In the genomic region with DNA sequence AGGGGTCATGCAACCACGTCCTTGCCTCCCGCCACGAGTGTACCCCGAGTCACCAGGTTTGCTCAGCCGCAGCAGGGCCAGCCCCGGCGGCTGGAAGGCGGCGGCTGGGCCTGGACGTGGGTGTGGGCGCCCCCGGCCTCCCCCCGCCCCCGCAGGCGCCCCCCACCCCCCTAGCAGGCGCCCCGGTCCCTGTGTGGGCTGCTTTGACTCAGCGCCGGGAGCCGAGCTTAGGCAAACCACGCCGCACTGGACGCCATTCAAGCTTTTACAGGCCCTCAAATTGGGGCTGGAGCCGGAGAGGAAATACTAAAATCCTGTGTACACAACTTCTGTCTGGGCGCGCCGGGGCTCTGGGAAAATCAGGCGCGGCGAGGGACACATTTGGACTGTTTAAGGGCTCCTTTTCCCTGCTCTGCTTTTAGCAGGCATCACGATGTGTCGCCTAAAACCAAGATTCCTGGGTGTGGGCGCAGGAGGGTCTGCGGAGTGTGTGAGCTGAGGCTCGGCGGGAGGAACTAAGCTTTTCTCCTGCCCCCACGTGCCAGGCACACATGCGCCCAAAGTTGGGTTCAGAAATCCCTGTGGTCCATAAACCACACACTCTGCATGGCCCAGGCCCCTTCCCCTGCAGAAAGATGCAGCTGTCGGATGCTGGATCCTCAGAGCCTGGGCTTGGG, we compare ENCODE assay signal across 14 cellular contexts. TPM values are rescaled to one million over a fixed set of nuclear protein-coding genes. Genes with fewer than 3 reads are reported as not detected.
DNase-seq lines count a peak whose midpoint lies in the region; TF ChIP-seq lines count a peak whose summit lies in the region.
"Had no signal": no experiment of that assay in that cellular context is flagged by ENCODE, and none has a peak within 500 bp of the region (broad histone marks: within the 10 kb centered on the region; RNA-seq: fewer than 3 reads in every experiment).

No MANE protein-coding gene starts in this region.

- no peak overlapping the region for H3K14ac ChIP-seq in mesenchymal stem cell (ENCODE audit: low read length in 2 of 2)

- H3K27me3 ChIP-seq in mammary epithelial cell (ENCODE audit: insufficient read depth, low read length) (no peaks in the 10 kb centered on the region), mesenchymal stem cell (ENCODE audit: control insufficient read depth in 1 of 2, insufficient read depth in 1 of 2, low read length in 2 of 2) (peaks cover 0 to 14% of the 10 kb centered on the region in 2 experiments), uterus (no peaks in the 10 kb centered on the region)

- no peaks in the 10 kb centered on the region for H3K79me2 ChIP-seq in mammary epithelial cell (ENCODE audit: insufficient read depth, low read length)

- H3K4me1 ChIP-seq in mammary epithelial cell (ENCODE audit: insufficient read depth, low read length) (no peaks in the 10 kb centered on the region), mesenchymal stem cell (ENCODE audit: control insufficient read depth, insufficient read depth, low read depth, low read length) (peaks cover 2% of the 10 kb centered on the region), uterus (no peaks in the 10 kb centered on the region)

- no peaks in the 10 kb centered on the region for H3K36me3 ChIP-seq in mammary epithelial cell (ENCODE audit: insufficient read depth, low read length)
- H3K36me3 ChIP-seq in mesenchymal stem cell (ENCODE audit: control insufficient read depth in 1 of 2, insufficient read depth in 2 of 2, low read depth in 1 of 2, low read length in 2 of 2), result no peaks in the 10 kb centered on the region
- H3K36me3 ChIP-seq in uterus, result no peaks in the 10 kb centered on the region
- H3K36me3 ChIP-seq: BLaER1 treated with 17β-estradiol and CSF1 and Interleukin-3, amounts not matched to agents 10 nM and 100 nM; spleen had no signal

- H3K4me2 ChIP-seq in mammary epithelial cell (ENCODE audit: insufficient read depth, low read depth, low read length), result no peak overlapping the region
- no peak overlapping the region for H3K4me2 ChIP-seq in mesenchymal stem cell (ENCODE audit: low read length, poor library complexity, severe bottlenecking)

- no peaks in the 10 kb centered on the region for H3K79me1 ChIP-seq in mesenchymal stem cell (replicated peaks; ENCODE audit: low read length, poor library complexity, severe bottlenecking)

- CTCF ChIA-PET in MCF 10A (lab: Yijun Ruan, JAX), result interaction anchor here (0.6 to 6.9 kb wide), 9 partner anchors 9 to 176 kb away, joined by 3 to 153 read pairs (median 7); partner anchors contain the start of gene ATOH8
- CTCF ChIA-PET in mammary epithelial cell (lab: Charles Lee; ENCODE audit: low non-redundant PET), result no interaction called here

- no peak for TF ChIP-seq POLR2A in uterus (IDR thresholded peaks at IDR 0.05)

- H3K4me3 Mint-ChIP-seq in MCF 10A (ENCODE audit: unreplicated experiment), result no peak overlapping the region
- no peak overlapping the region for H3K4me3 Mint-ChIP-seq in activated CD4-positive, alpha-beta T cell treated with anti-CD3 and anti-CD28 coated beads, Interleukin-2, amount 10 ng/mL, durations not matched to agents 24 days and 14 days
- H3K4me3 Mint-ChIP-seq: stimulated activated memory B cell treated with anti-CD40 and anti-IgM and Interleukin-4, amounts not matched to agents 10 μg/mL and 1 μg/mL and 100 μg/mL, for 72 hours had no signal

- POLR2A ChIA-PET in MCF 10A (lab: Yijun Ruan, JAX), result interaction anchor here (1.3 kb wide), 1 partner anchor 69 kb away, joined by 4 read pairs; no protein-coding TSS in a partner anchor

- intact Hi-C loops in MCF 10A (cut with micrococcal nuclease), result no loop called here
- intact Hi-C loops in mammary epithelial cell (cut with micrococcal nuclease), result loop anchor here (5.0 kb wide), 1 partner anchor 39 kb away; no protein-coding TSS in a partner anchor
- intact Hi-C loops in uterus (cut with DNase I; ENCODE audit: low total_unique reads), result loop anchor here (10.0 kb wide), 1 partner anchor 177 kb away; no protein-coding TSS in a partner anchor
- intact Hi-C loops in activated CD4-positive, alpha-beta T cell treated with anti-CD3 and anti-CD28 coated beads, Interleukin-2, amount 10 ng/mL, durations not matched to agents 24 days and 14 days (cut with micrococcal nuclease), result loop anchor here (5.0 kb wide), 1 partner anchor 134 kb away; no protein-coding TSS in a partner anchor

- H3K4me3 ChIP-seq in mammary epithelial cell (replicated peaks in 1 of 3; ENCODE audit: insufficient read depth in 1 of 3, low read depth in 2 of 3, low read length in 3 of 3) (no peak overlapping the region), mesenchymal stem cell (ENCODE audit: insufficient read depth in 1 of 2, low read depth in 1 of 2, low read length in 2 of 2) (no peak overlapping the region), uterus (no peak overlapping the region)
- H3K4me3 ChIP-seq: BLaER1 treated with 17β-estradiol and CSF1 and Interleukin-3, amounts not matched to agents 10 nM and 100 nM; GM12878; spleen had no signal

- no peaks in the 10 kb centered on the region for H3K9me3 Mint-ChIP-seq in MCF 10A (ENCODE audit: unreplicated experiment)
- H3K9me3 Mint-ChIP-seq in activated CD4-positive, alpha-beta T cell treated with anti-CD3 and anti-CD28 coated beads, Interleukin-2, amount 10 ng/mL, durations not matched to agents 24 days and 14 days, result no peaks in the 10 kb centered on the region
- H3K9me3 Mint-ChIP-seq: stimulated activated memory B cell treated with anti-CD40 and anti-IgM and Interleukin-4, amounts not matched to agents 10 μg/mL and 1 μg/mL and 100 μg/mL, for 72 hours had no signal

- dilution Hi-C loops in mammary epithelial cell (cut with HindIII; ENCODE audit: low sequenced_read_pairs), result no loop called here

- DNase-seq in MCF 10A (ENCODE audit: unreplicated experiment) (no peak), mammary epithelial cell (no peak), dermis blood vessel endothelial cell (peak; percentile 44), mesenchymal stem cell (no peak), uterus (peak; percentile 64 to 70), HK-2 (ENCODE audit: unreplicated experiment) (no peak)
- DNase-seq in activated CD4-positive, alpha-beta T cell treated with anti-CD3 and anti-CD28 coated beads, Interleukin-2, amount 50 U/mL, for 4 hours, result no peak
- no peak for DNase-seq in activated CD4-positive, alpha-beta T cell treated with anti-CD3 and anti-CD28 coated beads, Interleukin-2, amount 10 ng/mL, durations not matched to agents 24 days and 14 days
- DNase-seq: activated gamma-delta T cell, kidney glomerular epithelial cell, spleen had no signal

- H3K4ac ChIP-seq in mesenchymal stem cell (ENCODE audit: low read depth in 1 of 2, low read length in 2 of 2), result no peak overlapping the region

- in situ Hi-C loops in mammary epithelial cell (cut with MboI; ENCODE audit: low sequenced_read_pairs in 2 of 2), result loop anchor here (5.0 kb wide), 3 partner anchors 69 to 174 kb away; no protein-coding TSS in a partner anchor

- H3K27me3 Mint-ChIP-seq in MCF 10A (ENCODE audit: insufficient read depth, unreplicated experiment), result no peaks in the 10 kb centered on the region
- H3K27me3 Mint-ChIP-seq in activated CD4-positive, alpha-beta T cell treated with anti-CD3 and anti-CD28 coated beads, Interleukin-2, amount 10 ng/mL, durations not matched to agents 24 days and 14 days, result peaks cover 11% of the 10 kb centered on the region

- no peak overlapping the region for H4K8ac ChIP-seq in mesenchymal stem cell (ENCODE audit: low read length)

- H3K23ac ChIP-seq in mesenchymal stem cell (ENCODE audit: low read length in 2 of 2), result no peak overlapping the region

- H2BK12ac ChIP-seq in mesenchymal stem cell (ENCODE audit: low read length in 2 of 2), result no peak overlapping the region

- no peak for TF ChIP-seq CTCF in MCF 10A (IDR thresholded peaks at IDR 0.05; ENCODE audit: unreplicated experiment)
- TF ChIP-seq CTCF in mammary epithelial cell (conservative IDR thresholded peaks at IDR 0.05 in 1 of 2, IDR thresholded peaks at IDR 0.05 in 1 of 2; ENCODE audit: extremely low read depth in 1 of 2, insufficient read depth in 1 of 2, low read depth in 1 of 2, low read length in 2 of 2), result no peak
- TF ChIP-seq CTCF in uterus (IDR thresholded peaks at IDR 0.05), result no peak

- peaks cover 5% of the 10 kb centered on the region for H3K4me1 Mint-ChIP-seq in MCF 10A (ENCODE audit: insufficient read depth, unreplicated experiment)
- peaks cover 3% of the 10 kb centered on the region for H3K4me1 Mint-ChIP-seq in activated CD4-positive, alpha-beta T cell treated with anti-CD3 and anti-CD28 coated beads, Interleukin-2, amount 10 ng/mL, durations not matched to agents 24 days and 14 days

- no peak overlapping the region for H2BK15ac ChIP-seq in mesenchymal stem cell (ENCODE audit: low read depth, poor library complexity, severe bottlenecking)

- no peaks in the 10 kb centered on the region for H3K36me3 Mint-ChIP-seq in MCF 10A (ENCODE audit: insufficient read depth, unreplicated experiment)
- H3K36me3 Mint-ChIP-seq in activated CD4-positive, alpha-beta T cell treated with anti-CD3 and anti-CD28 coated beads, Interleukin-2, amount 10 ng/mL, durations not matched to agents 24 days and 14 days (ENCODE audit: low read depth), result no peaks in the 10 kb centered on the region
- H3K36me3 Mint-ChIP-seq: stimulated activated memory B cell treated with anti-CD40 and anti-IgM and Interleukin-4, amounts not matched to agents 10 μg/mL and 1 μg/mL and 100 μg/mL, for 72 hours had no signal

- H3K27ac ChIP-seq in mammary epithelial cell (ENCODE audit: insufficient read depth, low read depth, low read length), result no peak overlapping the region
- no peak overlapping the region for H3K27ac ChIP-seq in mesenchymal stem cell (ENCODE audit: low read length, poor library complexity, severe bottlenecking)
- H3K27ac ChIP-seq in uterus, result peak overlapping the region; percentile 69 to 70
- H3K27ac ChIP-seq: BLaER1 treated with 17β-estradiol and CSF1 and Interleukin-3, amounts not matched to agents 10 nM and 100 nM had no signal

- no peak overlapping the region for H2AFZ ChIP-seq in mammary epithelial cell (ENCODE audit: low read depth, low read length)
- no peak overlapping the region for H2AFZ ChIP-seq in mesenchymal stem cell (ENCODE audit: low read depth, low read length)

- BruUV-seq in MCF 10A (replicated peaks; lab: Mats Ljungman, UMichigan) (no TSS peak), mammary epithelial cell (replicated peaks; lab: Mats Ljungman, UMichigan) (no TSS peak)

- peak overlapping the region; percentile 64 for H3K27ac Mint-ChIP-seq in MCF 10A (ENCODE audit: low read depth, unreplicated experiment)
- H3K27ac Mint-ChIP-seq in activated CD4-positive, alpha-beta T cell treated with anti-CD3 and anti-CD28 coated beads, Interleukin-2, amount 10 ng/mL, durations not matched to agents 24 days and 14 days, result no peak overlapping the region
- H3K27ac Mint-ChIP-seq: stimulated activated memory B cell treated with anti-CD40 and anti-IgM and Interleukin-4, amounts not matched to agents 10 μg/mL and 1 μg/mL and 100 μg/mL, for 72 hours had no signal

- peak overlapping the region; percentile 34 for H4K91ac ChIP-seq in mesenchymal stem cell (ENCODE audit: low read length)

- no peak overlapping the region for H3K18ac ChIP-seq in mesenchymal stem cell (ENCODE audit: low read depth in 1 of 2, low read length in 2 of 2)

- H2AK5ac ChIP-seq in mesenchymal stem cell (ENCODE audit: low read length, severe bottlenecking), result no peak overlapping the region

- H3K9me3 ChIP-seq in mammary epithelial cell (replicated peaks; ENCODE audit: insufficient read depth, low read length) (no peaks in the 10 kb centered on the region), mesenchymal stem cell (ENCODE audit: control insufficient read depth, low read length) (no peaks in the 10 kb centered on the region), uterus (no peaks in the 10 kb centered on the region)
- H3K9me3 ChIP-seq: BLaER1 treated with 17β-estradiol and CSF1 and Interleukin-3, amounts not matched to agents 10 nM and 100 nM; spleen had no signal

- 58% methylated on average over 13 of the region's 39 CpGs for WGBS in mammary epithelial cell (ENCODE audit: low coverage, missing lambda C conversion rate)
- 80% methylated on average over 33 of the region's 39 CpGs for whole genome bisulfite sequencing in mesenchymal stem cell

- no peaks in the 10 kb centered on the region for H4K20me1 ChIP-seq in mammary epithelial cell (ENCODE audit: insufficient read depth, low read length)
- H4K20me1 ChIP-seq: BLaER1 treated with 17β-estradiol and CSF1 and Interleukin-3, amounts not matched to agents 10 nM and 100 nM had no signal

- H2BK5ac ChIP-seq in mesenchymal stem cell (ENCODE audit: low read depth, low read length, poor library complexity, severe bottlenecking), result no peak overlapping the region

- no peak overlapping the region for H3K9ac ChIP-seq in mammary epithelial cell (ENCODE audit: insufficient read depth, low read length)
- H3K9ac ChIP-seq in mesenchymal stem cell (ENCODE audit: low read length), result peak overlapping the region; percentile 64
- H3K9ac ChIP-seq: BLaER1 treated with 17β-estradiol and CSF1 and Interleukin-3, amounts not matched to agents 10 nM and 100 nM had no signal

- H2BK120ac ChIP-seq in mesenchymal stem cell (ENCODE audit: low read depth, low read length), result no peak overlapping the region

RNA-seq across cellular contexts. Expression of gene ATOH8, which starts 57.5 kb away (rescaled TPM):
- total RNA-seq in MCF 10A (2022), result 0.72 and 1.2 TPM in 2 replicates
- not detected for total RNA-seq in mammary epithelial cell
- polyA plus RNA-seq in mammary epithelial cell, result not detected
- not detected for polyA minus RNA-seq in mammary epithelial cell
- 42.3 and 58.4 TPM in 2 replicates for total RNA-seq in dermis blood vessel endothelial cell
- polyA plus RNA-seq in mesenchymal stem cell (2013, experiment 1 of 2), result 5.8 TPM
- polyA plus RNA-seq in mesenchymal stem cell (2013, experiment 2 of 2), result 6.0 TPM
- total RNA-seq in uterus, result 10 to 100 TPM; 13.2 to 83.0 (median 45.3) TPM
- 0.19 TPM in 1 of 2 replicates, not detected in the other for total RNA-seq in activated CD4-positive, alpha-beta T cell treated with anti-CD3 and anti-CD28 coated beads, Interleukin-2, amount 10 ng/mL, durations not matched to agents 24 days and 14 days
- total RNA-seq: GM12878 had no signal

Comparison
In these comparisons a context has a peak if more than half of its experiments do, and no peak if none do; other contexts are left out.
1. DNase-seq: peak in dermis blood vessel endothelial cell (single experiment) and uterus (2 of 2); none in MCF 10A (single experiment), mammary epithelial cell (single experiment), mesenchymal stem cell (single experiment), activated CD4-positive, alpha-beta T cell treated with anti-CD3 and anti-CD28 coated beads, Interleukin-2, amount 50 U/mL, for 4 hours (0 of 2), activated CD4-positive, alpha-beta T cell treated with anti-CD3 and anti-CD28 coated beads, Interleukin-2, amount 10 ng/mL, durations not matched to agents 24 days and 14 days (single experiment) and HK-2 (single experiment).
2. H3K27ac ChIP-seq: peak in uterus (2 of 2); none in mammary epithelial cell (single experiment) and mesenchymal stem cell (single experiment).